ENCODE assay signal across 1 cellular context in the genomic region with DNA sequence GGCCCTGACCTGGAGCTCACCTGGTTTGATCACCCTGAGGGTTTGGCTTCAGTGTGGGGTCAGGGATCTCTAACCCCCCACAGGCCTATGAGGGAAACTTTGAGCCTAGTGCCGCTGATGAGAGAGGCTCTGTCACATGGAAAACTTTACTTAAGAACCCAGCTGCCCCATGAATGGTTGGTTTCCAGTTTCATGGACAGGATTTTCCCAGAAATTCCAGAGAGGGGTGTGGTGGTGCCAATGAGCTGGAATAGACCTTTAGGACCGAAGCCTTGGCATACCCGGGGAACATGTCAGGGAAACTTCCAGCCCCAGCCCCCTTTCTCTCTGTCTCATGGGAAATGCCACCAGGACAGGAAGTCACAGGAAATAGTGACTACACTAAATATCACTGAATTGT.
TF ChIP-seq lines count a peak whose summit lies in the region.

No MANE protein-coding gene starts in this region.

TF ChIP-seq in endothelial cell of umbilical vein, 7 proteins besides CTCF, POLR2A, EP300 and RAD21 (continued from another document):
- TF ChIP-seq POLR2AphosphoS5 (IDR thresholded peaks at IDR 0.05; ENCODE audit: insufficient read depth, low read depth, low read length) (no peak), MYC (IDR thresholded peaks at IDR 0.05; ENCODE audit: low read depth, low read length) (no peak)
- TF ChIP-seq, protein P1, sequence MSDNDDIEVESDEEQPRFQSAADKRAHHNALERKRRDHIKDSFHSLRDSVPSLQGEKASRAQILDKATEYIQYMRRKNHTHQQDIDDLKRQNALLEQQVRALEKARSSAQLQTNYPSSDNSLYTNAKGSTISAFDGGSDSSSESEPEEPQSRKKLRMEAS (IDR thresholded peaks at IDR 0.05; ENCODE audit: insufficient read depth, insufficient read length) = no peak
